Comparison of ENCODE assay signal across 30 cellular contexts in the genomic region with DNA sequence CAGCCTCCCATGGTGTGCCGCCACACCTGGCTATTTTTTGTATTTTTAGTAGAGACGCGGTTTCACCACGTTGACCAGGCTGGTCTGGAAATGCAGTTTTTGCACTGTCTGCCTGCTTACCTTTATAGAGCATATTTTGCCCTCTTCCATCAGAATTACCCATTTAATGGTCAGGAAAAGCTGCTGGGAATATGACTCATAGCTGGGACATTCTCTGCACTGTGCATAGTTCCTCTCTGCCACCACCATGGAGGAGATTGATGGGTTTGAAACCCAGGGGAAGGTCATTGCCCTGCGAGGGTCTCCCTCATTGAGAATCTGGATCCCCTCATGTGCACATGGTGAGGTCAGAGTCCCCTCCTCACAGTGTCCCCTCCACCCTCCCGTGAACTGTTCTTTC. TPM values are rescaled to one million over a fixed set of nuclear protein-coding genes. Genes with fewer than 3 reads are reported as not detected.
"Had no signal": no experiment of that assay in that cellular context is flagged by ENCODE, and none has a peak within 500 bp of the region (broad histone marks: within the 10 kb centered on the region; RNA-seq: fewer than 3 reads in every experiment).

No MANE protein-coding gene starts in this region.

- H3K4me1 Mint-ChIP-seq: mesothelial cell of epicardium had no signal

- H3K4me2 ChIP-seq: hepatocyte had no signal

- H3K27me3 ChIP-seq: body of pancreas, gastrocnemius medialis, hepatocyte, right atrium auricular region, tibial nerve had no signal

- H3K36me3 ChIP-seq: gastrocnemius medialis, WERI-Rb-1 had no signal

- H3K27ac Mint-ChIP-seq: activated naive CD4-positive, alpha-beta T cell treated with anti-CD3 and anti-CD28 coated beads, Interleukin-2, amount 10 ng/mL, durations not matched to agents 7 days and 5 days; mesothelial cell of epicardium had no signal

- H3K27me3 Mint-ChIP-seq: activated naive CD4-positive, alpha-beta T cell treated with anti-CD3 and anti-CD28 coated beads, Interleukin-2, amount 10 ng/mL, durations not matched to agents 7 days and 5 days; activated T-cell treated with anti-CD3 and anti-CD28 coated beads, Interleukin-2, amount 50 U/mL, for 24 hours; naive thymus-derived CD4-positive, alpha-beta T cell had no signal

- H3K79me2 ChIP-seq: hepatocyte had no signal

- H3K9me3 ChIP-seq: body of pancreas, gastrocnemius medialis, right atrium auricular region, tibial nerve had no signal

- H3K4me3 ChIP-seq: body of pancreas, dorsolateral prefrontal cortex, gastrocnemius medialis, hepatocyte, right atrium auricular region, tibial nerve had no signal

- H3K9me3 Mint-ChIP-seq: activated naive CD4-positive, alpha-beta T cell treated with anti-CD3 and anti-CD28 coated beads, Interleukin-2, amount 10 ng/mL, durations not matched to agents 7 days and 5 days; activated T-cell treated with anti-CD3 and anti-CD28 coated beads, Interleukin-2, amount 50 U/mL, for 24 hours; mesothelial cell of epicardium; naive thymus-derived CD4-positive, alpha-beta T cell had no signal

- H3K27ac ChIP-seq: body of pancreas, dorsolateral prefrontal cortex, gastrocnemius medialis, hepatocyte, right atrium auricular region, tibial nerve, WERI-Rb-1 had no signal

- H3K4me1 ChIP-seq: gastrocnemius medialis, right atrium auricular region had no signal

- DNase-seq: activated CD4-positive, alpha-beta T cell treated with anti-CD3 and anti-CD28 coated beads for 48 hours; activated CD4-positive, alpha-beta T cell treated with anti-CD3 and anti-CD28 coated beads, Interleukin-2, amount 50 U/mL, for 48 hours; activated CD8-positive, alpha-beta memory T cell treated with anti-CD3 and anti-CD28 coated beads, Interleukin-2, amount 50 U/mL, for 48 hours; activated gamma-delta T cell; activated naive CD4-positive, alpha-beta T cell treated with anti-CD3 and anti-CD28 coated beads, Interleukin-2, amount 10 ng/mL, durations not matched to agents 7 days and 5 days; activated T-cell treated with anti-CD3 and anti-CD28 coated beads, Interleukin-2, amount 50 U/mL, for 24 hours; anterior cingulate cortex; body of pancreas; dorsolateral prefrontal cortex; effector memory CD4-positive, alpha-beta T cell; erythroblast; gastrocnemius medialis; glutamatergic neuron; left colon; naive thymus-derived CD4-positive, alpha-beta T cell; occipital lobe; stimulated activated CD4-positive, alpha-beta T cell treated with anti-CD3 and anti-CD28 coated beads, Interleukin-15, amount 100 ng/mL, for 24 hours; stimulated activated CD4-positive, alpha-beta T cell treated with anti-CD3 and anti-CD28 coated beads, Interleukin-2, amount 100 ng/mL, for 24 hours; stimulated activated naive CD4-positive, alpha-beta T cell treated with Interleukin-2 at 50 U/mL for 16 hours; T1000; WERI-Rb-1 had no signal

- H2AFZ ChIP-seq: hepatocyte had no signal

- ATAC-seq: activated CD4-positive, CD25-positive, alpha-beta regulatory T cell treated with anti-CD3 and anti-CD28 coated beads, Interleukin-2, amount 50 U/mL, for 24 hours; body of pancreas; gastrocnemius medialis; left colon; naive thymus-derived CD4-positive, alpha-beta T cell had no signal

- H3K4me3 Mint-ChIP-seq: activated naive CD4-positive, alpha-beta T cell treated with anti-CD3 and anti-CD28 coated beads, Interleukin-2, amount 10 ng/mL, durations not matched to agents 7 days and 5 days; activated T-cell treated with anti-CD3 and anti-CD28 coated beads, Interleukin-2, amount 50 U/mL, for 24 hours; mesothelial cell of epicardium; naive thymus-derived CD4-positive, alpha-beta T cell; neural crest cell had no signal

- H3K36me3 Mint-ChIP-seq: mesothelial cell of epicardium had no signal

RNA-seq across cellular contexts. Expression of a gene that starts 49.8 kb away (rescaled TPM):
- total RNA-seq: naive thymus-derived CD4-positive, alpha-beta T cell; neural crest cell; occipital lobe; pulmonary artery endothelial cell; right atrium auricular region; temporal lobe; tibial nerve had no signal
- polyA plus RNA-seq: keratinocyte; naive thymus-derived CD4-positive, alpha-beta T cell had no signal
